In genomic region chr4:162634390-162634789, GRCh38 we compare ENCODE assay signal across 25 cellular contexts.
"Had no signal": no experiment of that assay in that cellular context is flagged by ENCODE, and none has a peak within 500 bp of the region (broad histone marks: within the 10 kb centered on the region; RNA-seq: fewer than 3 reads in every experiment).

No MANE protein-coding gene starts in this region.

- H3K4me1 ChIP-seq: foreskin keratinocyte, gastroesophageal sphincter, heart right ventricle, psoas muscle, sigmoid colon, spleen, testis, tibial artery, upper lobe of left lung had no signal

- DNase-seq: dermis blood vessel endothelial cell; effector memory CD8-positive, alpha-beta T cell; foreskin keratinocyte; heart right ventricle; hippocampal formation; kidney glomerular epithelial cell; left ventricle myocardium superior; natural killer cell; psoas muscle; right cardiac atrium; sigmoid colon; spleen; stimulated activated CD4-positive, alpha-beta T cell treated with anti-CD3 and anti-CD28 coated beads, Interleukin-4, amount 100 ng/mL, for 4 hours; stimulated activated naive CD8-positive, alpha-beta T cell treated with anti-CD3 and anti-CD28 coated beads, Interleukin-15, Interleukin-2, amounts not matched to agents 100 U/mL and 50 U/mL, for 24 hours; substantia nigra; testis; tibial artery; upper lobe of left lung had no signal

- H3K27ac Mint-ChIP-seq: effector memory CD8-positive, alpha-beta T cell; memory B cell; natural killer cell; stimulated activated memory B cell treated with anti-CD40 and anti-IgM and Interleukin-4, amounts not matched to agents 10 μg/mL and 1 μg/mL and 100 μg/mL, for 72 hours had no signal

- H3K4me3 Mint-ChIP-seq: effector memory CD8-positive, alpha-beta T cell; memory B cell; natural killer cell; stimulated activated memory B cell treated with anti-CD40 and anti-IgM and Interleukin-4, amounts not matched to agents 10 μg/mL and 1 μg/mL and 100 μg/mL, for 72 hours had no signal

- H3K27ac ChIP-seq: coronary artery, epithelial cell of prostate, foreskin keratinocyte, gastroesophageal sphincter, heart right ventricle, psoas muscle, sigmoid colon, spleen, testis, tibial artery, upper lobe of left lung had no signal

- H3K27me3 Mint-ChIP-seq: effector memory CD8-positive, alpha-beta T cell; memory B cell had no signal

- H3K4me1 Mint-ChIP-seq: memory B cell; natural killer cell; stimulated activated memory B cell treated with anti-CD40 and anti-IgM and Interleukin-4, amounts not matched to agents 10 μg/mL and 1 μg/mL and 100 μg/mL, for 72 hours had no signal

- H3K27me3 ChIP-seq: foreskin keratinocyte, gastroesophageal sphincter, heart right ventricle, sigmoid colon, spleen, testis, tibial artery, upper lobe of left lung had no signal

- H3K36me3 Mint-ChIP-seq: memory B cell; natural killer cell; stimulated activated memory B cell treated with anti-CD40 and anti-IgM and Interleukin-4, amounts not matched to agents 10 μg/mL and 1 μg/mL and 100 μg/mL, for 72 hours had no signal

- H3K4me3 ChIP-seq: coronary artery, gastroesophageal sphincter, heart right ventricle, lung, psoas muscle, sigmoid colon, spleen, testis, tibial artery, upper lobe of left lung had no signal

- H3K9me3 Mint-ChIP-seq: memory B cell had no signal

- H3K36me3 ChIP-seq: gastroesophageal sphincter, heart right ventricle, sigmoid colon, spleen, tibial artery, upper lobe of left lung had no signal

- H3K9me3 ChIP-seq: gastroesophageal sphincter, psoas muscle, sigmoid colon, testis, tibial artery, upper lobe of left lung had no signal

- ATAC-seq: effector memory CD8-positive, alpha-beta T cell; esophagus mucosa; foreskin keratinocyte; gastroesophageal sphincter; heart right ventricle; left ventricle myocardium superior; natural killer cell; psoas muscle; right cardiac atrium; stimulated activated memory B cell treated with anti-CD40 and anti-IgM and Interleukin-4, amounts not matched to agents 10 μg/mL and 1 μg/mL and 100 μg/mL, for 72 hours; stimulated activated naive CD8-positive, alpha-beta T cell treated with anti-CD3 and anti-CD28 coated beads, Interleukin-15, Interleukin-2, amounts not matched to agents 100 U/mL and 50 U/mL, for 24 hours had no signal
